Comparison of ENCODE assay signal across 8 cellular contexts in genomic region chr1:155085504-155086181, GRCh38. TPM values are rescaled to one million over a fixed set of nuclear protein-coding genes. Genes with fewer than 3 reads are reported as not detected.
A peak's percentile ranks its signal among the peaks of the same experiment; 100 is the strongest.
DNase-seq lines count a peak whose midpoint lies in the region; ATAC-seq, FAIRE-seq and TF ChIP-seq lines count a peak whose summit lies in the region.

No MANE protein-coding gene starts in this region.

- H3K27me3 Mint-ChIP-seq in endodermal cell (ENCODE audit: insufficient read depth) (peaks cover 51% of the 10 kb centered on the region), naive B cell (peaks cover 27 to 35% (median 34%) of the 10 kb centered on the region in 3 donors)

- H3K27ac ChIP-seq in endodermal cell (ENCODE audit: low read depth, low read length), result no peak overlapping the region

- ATAC-seq in naive B cell (ENCODE audit: low read depth in 2 of 2), result peak; percentile 12 to 16

- TF ChIP-seq POLR2A in GM12892 (IDR thresholded peaks at IDR 0.05; ENCODE audit: low read depth, low read length), result no peak

- H3K4me1 ChIP-seq in endodermal cell (ENCODE audit: control insufficient read depth, insufficient read depth, low read length), result no peaks in the 10 kb centered on the region

- peaks cover 10% of the 10 kb centered on the region for H3K4me1 Mint-ChIP-seq in endodermal cell
- H3K4me1 Mint-ChIP-seq in naive B cell, result peaks cover 46 to 50% (median 49%) of the 10 kb centered on the region in 3 donors

- H3K4me3 Mint-ChIP-seq in endodermal cell (peak overlapping the region; percentile 88), naive B cell (peak overlapping the region; percentile 83 to 97 (median 96))

- H3K9me3 Mint-ChIP-seq in endodermal cell (no peaks in the 10 kb centered on the region), naive B cell (peaks cover 0 to 3% (median 0%) of the 10 kb centered on the region in 7 donors)

- H3K36me3 ChIP-seq in endodermal cell (ENCODE audit: control insufficient read depth, insufficient read depth, low read length), result no peaks in the 10 kb centered on the region

- H3K9ac ChIP-seq in endodermal cell (ENCODE audit: extremely low read depth, low read length, poor library complexity, severe bottlenecking), result no peak overlapping the region

- DNase-seq in ELR (ENCODE audit: low read depth) (peak; percentile 69), NCI-H2171 treated with DMSO at 0.1 percent for 48 hours (lab: John Stamatoyannopoulos, UW) (peak; percentile 30), endodermal cell (peak; percentile 80), naive B cell (peak; percentile 50), GM12892 (ENCODE audit: insufficient read length) (no peak), AML-193 (lab: John Stamatoyannopoulos, UW) (no peak)
- peak; percentile 61 to 75 for DNase-seq in activated CD8-positive, alpha-beta memory T cell treated with anti-CD3 and anti-CD28 coated beads for 4 hours (ENCODE audit: low read depth in 2 of 2)
- peak; percentile 79 for DNase-seq in stimulated activated naive CD4-positive, alpha-beta T cell treated with Interleukin-2 at 50 U/mL for 16 hours (lab: John Stamatoyannopoulos, UW)

- H3K27ac Mint-ChIP-seq in endodermal cell (peak overlapping the region; percentile 97), naive B cell (peak overlapping the region; percentile 89 to 98 (median 96))

- H3K27me3 ChIP-seq in endodermal cell (ENCODE audit: control insufficient read depth, insufficient read depth, low read length, poor library complexity, severe bottlenecking), result peaks cover 39% of the 10 kb centered on the region

- 5% methylated on average over 10 to 35 of the region's 35 CpGs for WGBS in endodermal cell (ENCODE audit: insufficient coverage in 1 of 2, insufficient read length in 1 of 2), 2 experiments

- no peak for FAIRE-seq in GM12892 (lab: Jason Lieb, UNC)

- H3K9me3 ChIP-seq in endodermal cell (ENCODE audit: control insufficient read depth, low read length), result no peaks in the 10 kb centered on the region

- H3K36me3 Mint-ChIP-seq in endodermal cell (ENCODE audit: low read depth) (no peaks in the 10 kb centered on the region), naive B cell (peaks cover 0 to 8% of the 10 kb centered on the region in 2 donors)

- TF ChIP-seq CTCF in endodermal cell (conservative IDR thresholded peaks at IDR 0.05), result no peak

- peak overlapping the region; percentile 93 for H3K4me3 ChIP-seq in endodermal cell (ENCODE audit: low read length)

RNA-seq across cellular contexts. Expression of gene EFNA3, which starts 7.0 kb away (rescaled TPM):
- total RNA-seq in endodermal cell, result 1 to 10 TPM; 3.1 to 6.0 TPM
- 19.9 TPM for polyA plus RNA-seq in endodermal cell (2013, experiment 1 of 2)
- polyA plus RNA-seq in endodermal cell (2013, experiment 2 of 2), result 19.0 TPM
- polyA plus RNA-seq in naive B cell (ENCODE audit: low read depth in 6 of 6), result 1 to 10 TPM in 3 of 6 donors, under 1 TPM in 2, not detected in 1; 0.54 to 2.9 (median 2.1) TPM
- polyA plus RNA-seq in GM12892 (2012; ENCODE audit: missing spikeins), result 4.3 TPM

RNA-seq across cellular contexts. Expression of gene EFNA4, which starts 22.1 kb away (rescaled TPM):
- 10 to 100 TPM; 15.9 to 17.9 TPM for total RNA-seq in endodermal cell
- polyA plus RNA-seq in endodermal cell (2013, experiment 1 of 2), result 30.7 TPM
- polyA plus RNA-seq in endodermal cell (2013, experiment 2 of 2), result 29.6 TPM
- polyA plus RNA-seq in naive B cell (ENCODE audit: low read depth in 6 of 6), result 1 to 10 TPM in 5 of 6 donors, not detected in 1; 2.6 to 6.0 (median 3.3) TPM
- polyA plus RNA-seq in GM12892 (2012; ENCODE audit: missing spikeins), result 5.2 TPM

RNA-seq across cellular contexts. Expression of gene ADAM15, which starts 34.5 kb away (rescaled TPM):
- total RNA-seq in endodermal cell, result 10 to 100 TPM; 13.4 to 16.5 TPM
- polyA plus RNA-seq in endodermal cell (2013, experiment 1 of 2), result 26.5 TPM
- polyA plus RNA-seq in endodermal cell (2013, experiment 2 of 2), result 27.3 TPM
- polyA plus RNA-seq in naive B cell (ENCODE audit: low read depth in 6 of 6), result 1 to 10 TPM; 2.8 to 8.8 (median 7.0) TPM
- 6.3 TPM for polyA plus RNA-seq in GM12892 (2012; ENCODE audit: missing spikeins)

RNA-seq across cellular contexts. Expression of gene EFNA1, which starts 42.0 kb away (rescaled TPM):
- total RNA-seq in endodermal cell, result 1 to 10 TPM; 3.6 to 5.0 TPM
- polyA plus RNA-seq in endodermal cell (2013, experiment 1 of 2), result 4.0 TPM
- 4.6 TPM for polyA plus RNA-seq in endodermal cell (2013, experiment 2 of 2)
- under 1 TPM in 3 of 6 donors, not detected in 3; 0.18 to 0.82 (median 0.56) TPM for polyA plus RNA-seq in naive B cell (ENCODE audit: low read depth in 6 of 6)
- polyA plus RNA-seq in GM12892 (2012; ENCODE audit: missing spikeins), result 0.36 TPM

RNA-seq across cellular contexts. Expression of gene SLC50A1, which starts 50.0 kb away (rescaled TPM):
- total RNA-seq in endodermal cell, result 10 to 100 TPM; 25.1 to 29.8 TPM
- polyA plus RNA-seq in endodermal cell (2013, experiment 1 of 2), result 32.0 TPM
- 27.5 TPM for polyA plus RNA-seq in endodermal cell (2013, experiment 2 of 2)
- 100 to 1,000 TPM; 152 to 273 (median 201) TPM for polyA plus RNA-seq in naive B cell (ENCODE audit: low read depth in 6 of 6)
- 44.4 TPM for polyA plus RNA-seq in GM12892 (2012; ENCODE audit: missing spikeins)

Comparison
In these comparisons a context has a peak if more than half of its experiments do, and no peak if none do; other contexts are left out.
1. DNase-seq: peak in ELR (single experiment), NCI-H2171 treated with DMSO at 0.1 percent for 48 hours (single experiment), activated CD8-positive, alpha-beta memory T cell treated with anti-CD3 and anti-CD28 coated beads for 4 hours (2 of 2), endodermal cell (single experiment), naive B cell (single experiment) and stimulated activated naive CD4-positive, alpha-beta T cell treated with Interleukin-2 at 50 U/mL for 16 hours (single experiment); none in GM12892 (single experiment) and AML-193 (0 of 2).